Comparison of ENCODE assay signal across 27 cellular contexts in the genomic region with DNA sequence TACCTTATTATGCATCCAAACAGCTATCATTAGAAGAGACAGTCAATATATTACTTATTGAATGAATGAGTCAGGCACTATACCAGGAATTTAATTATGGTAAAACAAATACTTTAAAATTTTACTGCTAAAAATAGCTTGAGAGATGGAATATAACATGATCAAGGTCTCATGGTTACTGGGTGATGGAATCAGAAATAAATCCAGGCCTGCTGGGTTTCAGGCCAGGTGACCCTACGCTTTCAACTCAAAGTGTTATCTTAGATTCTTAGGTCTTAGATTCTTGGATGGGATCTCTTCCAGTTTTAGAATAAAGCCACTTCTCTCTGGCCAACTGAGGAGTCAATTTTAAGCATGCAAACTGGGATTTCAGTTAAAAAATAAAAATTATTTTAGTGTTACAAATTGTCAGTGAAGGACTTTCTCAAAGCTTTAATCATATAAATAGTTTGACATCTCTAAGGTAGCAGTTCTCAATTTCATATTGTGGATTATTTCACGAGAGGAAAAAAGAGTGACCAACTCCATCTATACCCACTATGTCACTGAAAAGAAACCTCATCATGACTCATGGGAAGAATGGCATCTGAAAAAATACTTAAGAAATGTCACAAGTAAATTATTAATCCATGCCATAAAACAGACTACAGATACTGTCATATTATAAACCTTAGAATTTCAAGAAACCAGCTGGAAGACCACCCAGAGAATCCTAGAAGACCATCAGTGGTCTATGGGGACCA.
DNase-seq lines count a peak whose midpoint lies in the region; ATAC-seq and TF ChIP-seq lines count a peak whose summit lies in the region.
"Had no signal": no experiment of that assay in that cellular context is flagged by ENCODE, and none has a peak within 500 bp of the region (broad histone marks: within the 10 kb centered on the region; RNA-seq: fewer than 3 reads in every experiment).

No MANE protein-coding gene starts in this region.

- no peaks in the 10 kb centered on the region for H3K79me2 ChIP-seq in PC-3 (ENCODE audit: low read length)

- no peaks in the 10 kb centered on the region for H3K9me2 ChIP-seq in PC-3 (replicated peaks; ENCODE audit: low read length)

- H3K9me3 ChIP-seq in BLaER1: no peaks in the 10 kb centered on the region
- no peaks in the 10 kb centered on the region for H3K9me3 ChIP-seq in PC-3 (ENCODE audit: low read length)
- no peaks in the 10 kb centered on the region for H3K9me3 ChIP-seq in effector memory CD4-positive, alpha-beta T cell (ENCODE audit: control insufficient read depth, low read length)
- H3K9me3 ChIP-seq: lower lobe of right lung, mucosa of descending colon, sigmoid colon, SJCRH30, tibial nerve had no signal

- H3K9ac ChIP-seq in BLaER1 (no peak overlapping the region), PC-3 (ENCODE audit: low read length) (no peak overlapping the region)

- H3K4me1 ChIP-seq in BLaER1: peaks cover 19% of the 10 kb centered on the region
- peaks cover 28% of the 10 kb centered on the region for H3K4me1 ChIP-seq in PC-3 (ENCODE audit: insufficient read depth, low read length)
- no peaks in the 10 kb centered on the region for H3K4me1 ChIP-seq in effector memory CD4-positive, alpha-beta T cell (ENCODE audit: control insufficient read depth, insufficient read depth, low read length, poor library complexity, severe bottlenecking)
- H3K4me1 ChIP-seq: lower lobe of right lung, sigmoid colon had no signal

- no peak for TF ChIP-seq CTCF in PC-3 (conservative IDR thresholded peaks at IDR 0.05; ENCODE audit: low read depth, low read length)

- H3K27ac ChIP-seq in BLaER1 (no peak overlapping the region), PC-3 (ENCODE audit: low read length) (peak overlapping the region; percentile 44), substantia nigra (ENCODE audit: low read depth, low read length, poor library complexity, severe bottlenecking) (no peak overlapping the region)
- H3K27ac ChIP-seq in effector memory CD4-positive, alpha-beta T cell (ENCODE audit: insufficient read depth, low read length, poor library complexity, severe bottlenecking): no peak overlapping the region
- H3K27ac ChIP-seq: HL-60, lower lobe of right lung, sigmoid colon, SJCRH30, tibial nerve had no signal

- peak; percentile 38; the same call in 1 of the 2 replicates for ATAC-seq in PC-3
- no peak for ATAC-seq in HG03108 (IDR thresholded peaks at IDR 0.05; ENCODE audit: unreplicated experiment)
- no peak for ATAC-seq in HG03439 (IDR thresholded peaks at IDR 0.05; ENCODE audit: unreplicated experiment)
- ATAC-seq: lower lobe of right lung; mucosa of descending colon; stimulated activated naive CD8-positive, alpha-beta T cell treated with anti-CD3 and anti-CD28 coated beads, Interleukin-15, amount 100 ng/mL, for 72 hours had no signal

- CTCF ChIA-PET in PC-3 (lab: Charles Lee): no interaction called here

- H3K27me3 ChIP-seq in BLaER1 (no peaks in the 10 kb centered on the region), PC-3 (ENCODE audit: low read length) (no peaks in the 10 kb centered on the region)
- no peaks in the 10 kb centered on the region for H3K27me3 ChIP-seq in effector memory CD4-positive, alpha-beta T cell (replicated peaks; ENCODE audit: control insufficient read depth, insufficient read depth, low read length, poor library complexity, severe bottlenecking)
- H3K27me3 ChIP-seq: sigmoid colon, SJCRH30, tibial nerve had no signal

- DNase-seq in ELR (ENCODE audit: low read depth) (peak; percentile 35), PC-3 (peak; percentile 63), kidney tubule cell (ENCODE audit: low spot score) (peak; percentile 78), substantia nigra (lab: John Stamatoyannopoulos, UW) (no peak)
- DNase-seq in effector memory CD4-positive, alpha-beta T cell: no peak
- DNase-seq: activated CD4-positive, alpha-beta T cell treated with anti-CD3 and anti-CD28 coated beads for 1 hour; activated CD8-positive, alpha-beta memory T cell treated with anti-CD3 and anti-CD28 coated beads for 24 hours; activated naive CD4-positive, alpha-beta T cell treated with anti-CD3 and anti-CD28 coated beads, Interleukin-2, amount 10 ng/mL, durations not matched to agents 7 days and 5 days; activated T-cell treated with anti-CD3 and anti-CD28 coated beads, Interleukin-2, amount 50 U/mL, for 1 hour; CD4-positive, alpha-beta T cell; central memory CD4-positive, alpha-beta T cell; dermis blood vessel endothelial cell; H9; islet precursor cell; lower lobe of right lung; mucosa of descending colon; NCI-H1436; NK-92 treated with Interleukin-12 subunit alpha and Interleukin-12 subunit beta, amount 100 ng/mL, for 24 hours; sigmoid colon; stimulated activated naive CD8-positive, alpha-beta T cell treated with anti-CD3 and anti-CD28 coated beads, Interleukin-15, amount 100 ng/mL, for 72 hours had no signal

- H2AFZ ChIP-seq in PC-3 (ENCODE audit: low read length): no peak overlapping the region

- POLR2A ChIA-PET in PC-3 (lab: Charles Lee; ENCODE audit: unreplicated experiment): interaction anchor here (0.6 kb wide), 1 partner anchor 554 kb away, joined by 4 read pairs; no protein-coding TSS in a partner anchor

- H3K4me2 ChIP-seq in BLaER1 (peak overlapping the region; percentile 42), PC-3 (ENCODE audit: low read length) (peak overlapping the region; percentile 5)

- intact Hi-C loops in PC-3 (cut with micrococcal nuclease): no loop called here

- H4K20me1 ChIP-seq in BLaER1 (no peaks in the 10 kb centered on the region), PC-3 (ENCODE audit: low read length) (no peaks in the 10 kb centered on the region)

- no peak overlapping the region for H3K4me3 ChIP-seq in BLaER1
- no peak overlapping the region for H3K4me3 ChIP-seq in PC-3 (ENCODE audit: low read length)
- H3K4me3 ChIP-seq in effector memory CD4-positive, alpha-beta T cell (ENCODE audit: insufficient read depth, low read depth, low read length, poor library complexity, severe bottlenecking): no peak overlapping the region
- H3K4me3 ChIP-seq: GM12878, lower lobe of right lung, mucosa of descending colon, sigmoid colon, SJCRH30, tibial nerve had no signal

- BruUV-seq in PC-3 (replicated peaks; lab: Mats Ljungman, UMichigan): no TSS peak

- H3K36me3 ChIP-seq in BLaER1 (no peaks in the 10 kb centered on the region), PC-3 (ENCODE audit: low read depth, low read length) (no peaks in the 10 kb centered on the region)
- H3K36me3 ChIP-seq in effector memory CD4-positive, alpha-beta T cell (ENCODE audit: control insufficient read depth, insufficient read depth, low read length): no peaks in the 10 kb centered on the region
- H3K36me3 ChIP-seq: lower lobe of right lung, sigmoid colon, SJCRH30, tibial nerve had no signal

- H3F3A ChIP-seq in PC-3 (ENCODE audit: low read length, unreplicated experiment): no peaks in the 10 kb centered on the region

Comparison
In these comparisons a context has a peak if more than half of its experiments do, and no peak if none do; other contexts are left out.
1. DNase-seq: peak in ELR (single experiment), PC-3 (single experiment) and kidney tubule cell (single experiment); none in substantia nigra (0 of 49) and effector memory CD4-positive, alpha-beta T cell (0 of 3).